Comparison of ENCODE assay signal across 8 cellular contexts in genomic region chr11:47152953-47153950, GRCh38. TPM values are rescaled to one million over a fixed set of nuclear protein-coding genes. Genes with fewer than 3 reads are reported as not detected.
DNase-seq lines count a peak whose midpoint lies in the region; ATAC-seq and TF ChIP-seq lines count a peak whose summit lies in the region.

No MANE protein-coding gene starts in this region.

- ATAC-seq in GM18519 (IDR thresholded peaks at IDR 0.05; ENCODE audit: low FRiP score, unreplicated experiment) = no peak

- H3K27ac ChIP-seq in vagina = peak overlapping the region; percentile 3

- H3K4me3 ChIP-seq in GM12865 (ENCODE audit: low read depth, low read length) (no peak overlapping the region), vagina (no peak overlapping the region)

- H3K36me3 ChIP-seq in vagina = no peaks in the 10 kb centered on the region

- H3K4me1 ChIP-seq in vagina = peaks cover 41% of the 10 kb centered on the region

- TF ChIP-seq CTCF in GM12865 (IDR thresholded peaks at IDR 0.05; ENCODE audit: insufficient read depth, low read depth, low read length, missing control alignments) (peak; percentile 98), osteocyte (IDR thresholded peaks at IDR 0.05) (peak; percentile 98), vagina (IDR thresholded peaks at IDR 0.05) (peak; percentile 78 to 93 (median 88))

- no peak overlapping the region for H3K4me3 Mint-ChIP-seq in osteocyte (ENCODE audit: unreplicated experiment)

- peak; percentile 70 for DNase-seq in GM12865 (ENCODE audit: low read depth)
- peak; percentile 90 for DNase-seq in LHCN-M2 (ENCODE audit: low read depth)
- DNase-seq in RPMI7951 (ENCODE audit: low read depth) = peak; percentile 59
- DNase-seq in activated naive CD4-positive, alpha-beta T cell treated with anti-CD3 and anti-CD28 coated beads, Interleukin-2, amount 50 U/mL, for 16 hours = peak; percentile 55
- peak; percentile 90 for DNase-seq in globus pallidus (ENCODE audit: low spot score)
- DNase-seq in osteocyte (ENCODE audit: extremely low spot score, unreplicated experiment) = peak; percentile 91
- DNase-seq in vagina (ENCODE audit: extremely low spot score in 2 of 2) = no peak

- no peak for TF ChIP-seq POLR2A in vagina (IDR thresholded peaks at IDR 0.05)

- peak overlapping the region; percentile 8 for H3K27ac Mint-ChIP-seq in osteocyte (ENCODE audit: unreplicated experiment)

- no peaks in the 10 kb centered on the region for H3K27me3 Mint-ChIP-seq in osteocyte (ENCODE audit: unreplicated experiment)

- intact Hi-C loops in vagina (cut with DNase I) = loop anchor here (2.0 kb wide), 1 partner anchor 264 kb away; no protein-coding TSS in a partner anchor

- H3K36me3 Mint-ChIP-seq in osteocyte (ENCODE audit: unreplicated experiment) = peaks cover 9% of the 10 kb centered on the region

- no peaks in the 10 kb centered on the region for H3K9me3 Mint-ChIP-seq in osteocyte (ENCODE audit: unreplicated experiment)

- H3K9me3 ChIP-seq in vagina = no peaks in the 10 kb centered on the region

- H3K27me3 ChIP-seq in vagina = no peaks in the 10 kb centered on the region

- H3K4me1 Mint-ChIP-seq in osteocyte (ENCODE audit: unreplicated experiment) = peaks cover 28% of the 10 kb centered on the region

RNA-seq across cellular contexts. Expression of gene ARFGAP2, which starts 23.4 kb away (rescaled TPM):
- total RNA-seq in LHCN-M2 (2014; rRNA removed) (111 TPM in 2 replicates), osteocyte (73.4 and 77.4 TPM in 2 replicates), vagina (79.3 TPM)
- polyA plus RNA-seq in LHCN-M2 (2012) = 44.3 TPM
- total RNA-seq in RPMI7951 (2014; rRNA removed; shearing (Covaris generic)) = 63.4 and 74.5 TPM in 2 replicates

RNA-seq across cellular contexts. Expression of gene PACSIN3, which starts 33.0 kb away (rescaled TPM):
- total RNA-seq in LHCN-M2 (2014; rRNA removed) (19.6 and 21.0 TPM in 2 replicates), osteocyte (90.3 and 93.3 TPM in 2 replicates), vagina (59.4 TPM)
- polyA plus RNA-seq in LHCN-M2 (2012) = 16.9 TPM
- 19.8 and 22.7 TPM in 2 replicates for total RNA-seq in RPMI7951 (2014; rRNA removed; shearing (Covaris generic))

Comparison
In these comparisons a context has a peak if more than half of its experiments do, and no peak if none do; other contexts are left out.
1. DNase-seq: peak in GM12865 (single experiment), LHCN-M2 (single experiment), RPMI7951 (single experiment), activated naive CD4-positive, alpha-beta T cell treated with anti-CD3 and anti-CD28 coated beads, Interleukin-2, amount 50 U/mL, for 16 hours (single experiment), globus pallidus (single experiment) and osteocyte (single experiment); none in vagina (0 of 2).
2. Peak in every context shown above with its lines, with median percentiles within 50 percentile points of each other: CTCF ChIP-seq.